Comparison of ENCODE assay signal across 23 cellular contexts in the genomic region with DNA sequence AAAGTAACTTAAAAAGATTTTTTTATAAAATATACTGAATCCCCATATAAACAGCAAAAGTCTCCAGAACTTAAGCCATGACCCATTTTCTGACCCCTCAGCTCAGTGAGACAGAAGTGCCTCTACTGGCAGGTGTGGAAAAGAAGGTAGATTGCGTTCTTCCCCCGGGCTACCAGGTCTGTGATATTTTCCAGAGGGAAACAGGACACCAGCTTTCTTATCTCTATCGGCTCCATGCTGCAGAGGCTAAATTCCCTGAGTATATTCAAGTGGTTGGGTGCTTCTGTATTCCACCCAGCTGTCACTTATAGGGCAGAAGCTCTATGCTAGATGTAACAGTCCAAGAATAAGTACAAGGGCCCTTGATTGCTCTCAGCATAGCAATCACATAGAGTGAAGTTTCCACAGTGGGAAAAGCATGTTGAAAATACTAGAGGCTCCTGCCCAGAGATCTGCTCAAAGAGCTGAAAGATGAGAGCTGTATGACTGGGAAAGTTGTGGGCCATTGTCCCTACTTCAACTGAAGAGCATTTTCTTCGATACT.
"Had no signal": no experiment of that assay in that cellular context is flagged by ENCODE, and none has a peak within 500 bp of the region (broad histone marks: within the 10 kb centered on the region; RNA-seq: fewer than 3 reads in every experiment).

No MANE protein-coding gene starts in this region.

- DNase-seq: activated B cell treated with CpG ODN at 0.5 μM for 24 hours; activated CD4-positive, alpha-beta memory T cell treated with anti-CD3 and anti-CD28 coated beads for 36 hours; activated CD4-positive, alpha-beta T cell treated with anti-CD3 and anti-CD28 coated beads for 4 hours; activated gamma-delta T cell treated with Interleukin-2 at 50 U/mL for 16 hours; activated T-cell treated with anti-CD3 and anti-CD28 coated beads for 4 hours; adrenal gland; dermis blood vessel endothelial cell; effector memory CD8-positive, alpha-beta T cell; foreskin fibroblast; left cardiac atrium; midbrain; stimulated activated CD4-positive, alpha-beta T cell treated with anti-CD3 and anti-CD28 coated beads, Interleukin-12 subunit alpha, Interleukin-12 subunit beta, amount 100 ng/mL, for 4 hours; stimulated activated CD4-positive, alpha-beta T cell treated with anti-CD3 and anti-CD28 coated beads, Interleukin-1b, Interleukin-23, amount 100 ng/mL, for 48 hours; stimulated activated CD8-positive, alpha-beta memory T cell treated with anti-CD3 and anti-CD28 coated beads, Interleukin-4, amount 100 ng/mL, for 48 hours; stimulated activated naive CD4-positive, alpha-beta T cell treated with Interleukin-2 at 50 U/mL for 16 hours; thyroid gland had no signal

- H2AFZ ChIP-seq: hepatocyte had no signal

- H3K27ac ChIP-seq: adrenal gland, breast epithelium, hepatocyte, thyroid gland had no signal

- H3K79me2 ChIP-seq: hepatocyte had no signal

- H3K27ac Mint-ChIP-seq: activated B cell treated with CpG ODN at 0.5 μM for 24 hours; activated CD4-positive, alpha-beta memory T cell treated with anti-CD3 and anti-CD28 coated beads for 36 hours; activated naive CD4-positive, alpha-beta T cell treated with anti-CD3 and anti-CD28 coated beads, Interleukin-2, amount 50 U/mL, for 72 hours; activated T-helper 1 cell treated with anti-CD3 and anti-CD28 coated beads, Interleukin-12 subunit alpha, Interleukin-12 subunit beta, Interleukin-2, Interleukin-4 antibody, amounts not matched to agents 30 ng/mL and 10 ng/mL and 1 ng/mL, durations not matched to agents 14 hours and 24 hours and 36 hours; effector memory CD8-positive, alpha-beta T cell; progenitor cell of endocrine pancreas had no signal

- H3K36me3 Mint-ChIP-seq: activated CD4-positive, alpha-beta memory T cell treated with anti-CD3 and anti-CD28 coated beads for 36 hours had no signal

- H3K4me1 ChIP-seq: adrenal gland, breast epithelium, thyroid gland had no signal

- H3K36me3 ChIP-seq: adrenal gland, breast epithelium, thyroid gland had no signal

- ATAC-seq: activated naive CD4-positive, alpha-beta T cell treated with anti-CD3 and anti-CD28 coated beads, Interleukin-2, amount 50 U/mL, for 72 hours; effector memory CD8-positive, alpha-beta T cell had no signal

- H3K27me3 Mint-ChIP-seq: activated B cell treated with CpG ODN at 0.5 μM for 24 hours; activated CD4-positive, alpha-beta memory T cell treated with anti-CD3 and anti-CD28 coated beads for 36 hours; effector memory CD8-positive, alpha-beta T cell; progenitor cell of endocrine pancreas had no signal

- H3K4me3 ChIP-seq: adrenal gland, breast epithelium, hepatocyte, lung, thyroid gland had no signal

- H3K4me1 Mint-ChIP-seq: activated B cell treated with CpG ODN at 0.5 μM for 24 hours, neural crest cell had no signal

- H3K9me3 ChIP-seq: adrenal gland, thyroid gland had no signal

- H3K4me2 ChIP-seq: hepatocyte had no signal

- H3K27me3 ChIP-seq: adrenal gland, breast epithelium, hepatocyte, thyroid gland had no signal

- H3K4me3 Mint-ChIP-seq: activated B cell treated with CpG ODN at 0.5 μM for 24 hours; activated CD4-positive, alpha-beta memory T cell treated with anti-CD3 and anti-CD28 coated beads for 36 hours; activated T-helper 1 cell treated with anti-CD3 and anti-CD28 coated beads, Interleukin-12 subunit alpha, Interleukin-12 subunit beta, Interleukin-2, Interleukin-4 antibody, amounts not matched to agents 30 ng/mL and 10 ng/mL and 1 ng/mL, durations not matched to agents 14 hours and 24 hours and 36 hours; effector memory CD8-positive, alpha-beta T cell; neural crest cell had no signal
